Comparison of ENCODE assay signal across 13 cellular contexts in the genomic region with DNA sequence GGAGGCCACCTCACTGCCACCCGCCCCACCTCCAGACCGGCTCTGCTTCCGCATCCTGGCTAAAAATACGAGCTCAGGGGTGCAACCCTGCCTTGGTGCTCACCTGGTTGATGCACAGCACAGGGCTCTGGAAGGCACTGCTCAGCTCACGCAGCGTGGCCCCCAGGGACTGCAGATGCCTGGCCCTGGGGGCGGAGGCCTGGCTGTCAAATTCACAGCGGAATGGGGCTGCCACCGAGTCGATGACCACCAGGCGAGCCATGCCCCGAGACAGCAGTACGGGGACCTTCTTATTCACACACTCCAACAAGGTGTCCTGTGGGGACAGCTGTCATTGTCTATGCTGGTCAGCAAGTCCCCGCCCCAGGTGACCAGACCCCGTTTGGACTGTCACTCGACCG. TPM values are rescaled to one million over a fixed set of nuclear protein-coding genes. Genes with fewer than 3 reads are reported as not detected.
A peak's percentile ranks its signal among the peaks of the same experiment; 100 is the strongest.
DNase-seq lines count a peak whose midpoint lies in the region; ATAC-seq and TF ChIP-seq lines count a peak whose summit lies in the region.
"Had no signal": no experiment of that assay in that cellular context is flagged by ENCODE, and none has a peak within 500 bp of the region (broad histone marks: within the 10 kb centered on the region; RNA-seq: fewer than 3 reads in every experiment).

No MANE protein-coding gene starts in this region.

- peaks cover 74 to 99% (median 87%) of the 10 kb centered on the region in 11 experiments for H4K20me1 ChIP-seq in BLaER1 treated with 17β-estradiol and CSF1 and Interleukin-3, amounts not matched to agents 10 nM and 100 nM

- peaks cover 66 to 99% (median 87%) of the 10 kb centered on the region in 10 experiments for H3K4me1 ChIP-seq in BLaER1 treated with 17β-estradiol and CSF1 and Interleukin-3, amounts not matched to agents 10 nM and 100 nM
- H3K4me1 ChIP-seq in spleen: peaks cover 42 to 100% (median 84%) of the 10 kb centered on the region in 6 donors
- H3K4me1 ChIP-seq: SJSA1 had no signal

- H3K27me3 Mint-ChIP-seq in HFFc6 (ENCODE audit: insufficient read depth) (peaks cover 25% of the 10 kb centered on the region), neural crest cell (ENCODE audit: low read depth) (peaks cover 14% of the 10 kb centered on the region)
- H3K27me3 Mint-ChIP-seq: naive thymus-derived CD8-positive, alpha-beta T cell had no signal

- peak overlapping the region in 5 of 11 experiments; percentile 37 to 66 (median 42); a peak in 6 of 22 replicates for H3K9ac ChIP-seq in BLaER1 treated with 17β-estradiol and CSF1 and Interleukin-3, amounts not matched to agents 10 nM and 100 nM

- H3K4me3 ChIP-seq in BLaER1 treated with 17β-estradiol and CSF1 and Interleukin-3, amounts not matched to agents 10 nM and 100 nM: no peak overlapping the region
- H3K4me3 ChIP-seq in dorsolateral prefrontal cortex (no peak overlapping the region), spleen (no peak overlapping the region)
- H3K4me3 ChIP-seq: SJSA1, thoracic aorta had no signal

- H3K27ac Mint-ChIP-seq in HFFc6 (peak overlapping the region; percentile 13; the same call in 1 of the 2 replicates), neural crest cell (ENCODE audit: unreplicated experiment) (no peak overlapping the region)

- 83 to 97% (median 90%) methylated on average over 5 to 17 of the region's 17 CpGs for WGBS in spleen, 5 donors

- H3K4me1 Mint-ChIP-seq in HFFc6 (ENCODE audit: low read depth) (peaks cover 9% of the 10 kb centered on the region), neural crest cell (peaks cover 40% of the 10 kb centered on the region)

- no peaks in the 10 kb centered on the region for H3K9me3 ChIP-seq in BLaER1 treated with 17β-estradiol and CSF1 and Interleukin-3, amounts not matched to agents 10 nM and 100 nM (replicated peaks in 1 of 11)
- no peaks in the 10 kb centered on the region for H3K9me3 ChIP-seq in spleen
- H3K9me3 ChIP-seq: SJSA1, thoracic aorta had no signal

- H3K9me3 Mint-ChIP-seq in HFFc6 (0 out of 2 replicates have a peak, but pooled peaks cover 6% of the 10 kb centered on the region), neural crest cell (no peaks in the 10 kb centered on the region)
- H3K9me3 Mint-ChIP-seq: naive thymus-derived CD8-positive, alpha-beta T cell had no signal

- peak overlapping the region in 5 of 11 experiments; percentile 7 to 86 (median 26); a peak in 4 of 22 replicates for H3K4me2 ChIP-seq in BLaER1 treated with 17β-estradiol and CSF1 and Interleukin-3, amounts not matched to agents 10 nM and 100 nM

- H3K36me3 Mint-ChIP-seq in HFFc6 (ENCODE audit: low read depth): peaks cover 18% of the 10 kb centered on the region
- H3K36me3 Mint-ChIP-seq in neural crest cell (ENCODE audit: low read depth): peaks cover 6% of the 10 kb centered on the region

- intact Hi-C loops in dorsolateral prefrontal cortex (cut with DNase I): no loop called here
- intact Hi-C loops in head of caudate nucleus (cut with DNase I): no loop called here
- intact Hi-C loops in spleen (cut with DNase I; ENCODE audit: low total_unique reads): no loop called here

- no peaks in the 10 kb centered on the region for H3K27me3 ChIP-seq in BLaER1 treated with 17β-estradiol and CSF1 and Interleukin-3, amounts not matched to agents 10 nM and 100 nM
- H3K27me3 ChIP-seq in dorsolateral prefrontal cortex: no peaks in the 10 kb centered on the region
- no peaks in the 10 kb centered on the region for H3K27me3 ChIP-seq in spleen (replicated peaks in 1 of 7)
- H3K27me3 ChIP-seq: SJSA1 had no signal

- H3K27ac ChIP-seq in BLaER1 treated with 17β-estradiol and CSF1 and Interleukin-3, amounts not matched to agents 10 nM and 100 nM: peak overlapping the region in 8 of 11 experiments; percentile 32 to 90 (median 79); a peak in 14 of 22 replicates
- H3K27ac ChIP-seq in dorsolateral prefrontal cortex (peak overlapping the region in 57 of 59 donors; percentile 13 to 96 (median 90)), spleen (peak overlapping the region in 3 of 8 donors; percentile 52 to 86 (median 83))
- H3K27ac ChIP-seq: SJSA1 had no signal

- H3K4me3 Mint-ChIP-seq in HFFc6 (no peak overlapping the region), neural crest cell (peak overlapping the region; percentile 61)

- TF ChIP-seq CTCF in HFFc6 (IDR thresholded peaks at IDR 0.05): no peak
- no peak for TF ChIP-seq CTCF in dorsolateral prefrontal cortex (IDR thresholded peaks at IDR 0.05 in 54 of 56, conservative IDR thresholded peaks at IDR 0.05 in 2 of 56; ENCODE audit: low read depth in 1 of 56, partially characterized antibody in 56 of 56)
- no peak for TF ChIP-seq CTCF in neural crest cell (conservative IDR thresholded peaks at IDR 0.05)
- TF ChIP-seq CTCF in spleen (IDR thresholded peaks at IDR 0.05 in 8 of 11, conservative IDR thresholded peaks at IDR 0.05 in 3 of 11): no peak

- TF ChIP-seq POLR2A in spleen (IDR thresholded peaks at IDR 0.05): no peak

- DNase-seq in HFFc6 (no peak), dorsolateral prefrontal cortex (peak in 2 of 10 donors; percentile 37 to 39), neural crest cell (ENCODE audit: low read depth, low spot score) (no peak), head of caudate nucleus (no peak), spleen (no peak)
- DNase-seq: cerebellar nuclear complex, mammary epithelial cell, OCI-M1 had no signal

- H3K36me3 ChIP-seq in BLaER1 treated with 17β-estradiol and CSF1 and Interleukin-3, amounts not matched to agents 10 nM and 100 nM: peaks cover 71 to 92% (median 78%) of the 10 kb centered on the region in 11 experiments
- peaks cover 0 to 100% (median 50%) of the 10 kb centered on the region in 6 donors for H3K36me3 ChIP-seq in spleen

- ATAC-seq in GM19397 (IDR thresholded peaks at IDR 0.05; ENCODE audit: unreplicated experiment): no peak
- ATAC-seq: naive thymus-derived CD8-positive, alpha-beta T cell had no signal

RNA-seq across cellular contexts. Expression of gene XRCC3, which starts 16.0 kb away (rescaled TPM):
- total RNA-seq in HFFc6 (2021; fragmentation: NEBNext Ultra II Directional; extraction: Animal tissue kit (Norgen Biotek cat#: 25700)): 10 to 100 TPM in 5 of 6 experiments, 1 to 10 TPM in 1; 7.3 to 15.7 (median 13.4) TPM
- 10 to 100 TPM in 58 of 120 experiments, 1 to 10 TPM in 62; 4.7 to 19.1 (median 9.9) TPM for total RNA-seq in dorsolateral prefrontal cortex
- total RNA-seq in neural crest cell: 50.8 and 53.6 TPM in 2 replicates
- 10 to 100 TPM in 6 of 7 donors, 1 to 10 TPM in 1; 9.5 to 20.4 (median 16.7) TPM for total RNA-seq in spleen
- 10 to 100 TPM in 2 of 3 donors, 1 to 10 TPM in 1; 5.9 to 17.6 (median 11.8) TPM for polyA plus RNA-seq in spleen

RNA-seq across cellular contexts. Expression of gene ZFYVE21, which starts 16.3 kb away (rescaled TPM):
- total RNA-seq in HFFc6 (2021; fragmentation: NEBNext Ultra II Directional; extraction: Animal tissue kit (Norgen Biotek cat#: 25700)): 10 to 100 TPM; 40.9 to 47.7 (median 42.1) TPM
- 100 to 1,000 TPM in 87 of 120 experiments, 10 to 100 TPM in 33; 71.0 to 188 (median 111) TPM for total RNA-seq in dorsolateral prefrontal cortex
- total RNA-seq in neural crest cell: 42.0 and 44.0 TPM in 2 replicates
- 10 to 100 TPM; 31.8 to 71.1 (median 47.8) TPM for total RNA-seq in spleen
- polyA plus RNA-seq in spleen: 10 to 100 TPM; 21.8 to 51.8 (median 24.2) TPM
